1 cellular context compared by ENCODE assay signal in the genomic region with DNA sequence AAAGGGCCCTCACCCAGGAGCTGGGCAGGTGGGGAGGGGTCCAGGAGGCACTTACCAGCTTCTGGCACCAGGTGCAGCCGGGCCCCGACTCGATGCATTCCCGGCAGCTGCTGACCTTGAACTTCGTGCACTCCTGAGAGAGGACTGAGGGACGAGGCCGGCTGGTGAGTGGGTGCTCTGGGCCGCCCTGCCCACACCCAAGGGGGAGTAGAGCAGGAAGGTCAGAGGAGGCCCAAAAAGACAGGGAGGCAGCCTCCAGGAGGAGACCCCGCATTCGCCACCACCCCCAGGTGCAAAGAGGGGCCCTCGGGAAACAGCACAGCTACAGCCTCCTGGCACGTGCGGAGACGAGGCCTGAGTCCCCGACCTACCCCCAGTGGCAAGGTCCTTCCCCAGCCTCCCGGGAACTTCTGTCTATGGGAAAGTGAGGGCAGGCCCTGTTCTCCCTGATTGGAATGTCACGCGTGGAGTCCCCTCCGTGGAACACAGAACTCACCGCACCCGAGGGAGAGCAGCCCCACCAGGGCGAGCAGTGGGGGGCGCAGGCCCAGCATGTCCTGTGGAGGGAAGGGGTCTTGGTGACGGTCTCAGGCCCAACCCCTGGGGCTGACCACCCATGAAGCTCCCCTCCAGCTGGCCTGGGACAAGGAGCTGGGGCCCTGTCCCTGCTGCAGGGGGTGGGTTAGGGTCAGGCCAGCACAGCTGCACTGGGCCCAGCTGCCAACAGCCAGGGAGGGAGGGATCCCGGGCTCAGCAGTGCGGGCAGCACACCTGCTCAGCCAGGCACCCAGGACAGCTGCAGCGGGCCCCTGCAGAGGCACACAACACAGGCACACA.
TF ChIP-seq lines count a peak whose summit lies in the region.

No MANE protein-coding gene starts in this region.

TF ChIP-seq in HepG2, 621 proteins besides CTCF, POLR2A, EP300 and RAD21 (continues in another document):
- TF ChIP-seq, protein P1, sequence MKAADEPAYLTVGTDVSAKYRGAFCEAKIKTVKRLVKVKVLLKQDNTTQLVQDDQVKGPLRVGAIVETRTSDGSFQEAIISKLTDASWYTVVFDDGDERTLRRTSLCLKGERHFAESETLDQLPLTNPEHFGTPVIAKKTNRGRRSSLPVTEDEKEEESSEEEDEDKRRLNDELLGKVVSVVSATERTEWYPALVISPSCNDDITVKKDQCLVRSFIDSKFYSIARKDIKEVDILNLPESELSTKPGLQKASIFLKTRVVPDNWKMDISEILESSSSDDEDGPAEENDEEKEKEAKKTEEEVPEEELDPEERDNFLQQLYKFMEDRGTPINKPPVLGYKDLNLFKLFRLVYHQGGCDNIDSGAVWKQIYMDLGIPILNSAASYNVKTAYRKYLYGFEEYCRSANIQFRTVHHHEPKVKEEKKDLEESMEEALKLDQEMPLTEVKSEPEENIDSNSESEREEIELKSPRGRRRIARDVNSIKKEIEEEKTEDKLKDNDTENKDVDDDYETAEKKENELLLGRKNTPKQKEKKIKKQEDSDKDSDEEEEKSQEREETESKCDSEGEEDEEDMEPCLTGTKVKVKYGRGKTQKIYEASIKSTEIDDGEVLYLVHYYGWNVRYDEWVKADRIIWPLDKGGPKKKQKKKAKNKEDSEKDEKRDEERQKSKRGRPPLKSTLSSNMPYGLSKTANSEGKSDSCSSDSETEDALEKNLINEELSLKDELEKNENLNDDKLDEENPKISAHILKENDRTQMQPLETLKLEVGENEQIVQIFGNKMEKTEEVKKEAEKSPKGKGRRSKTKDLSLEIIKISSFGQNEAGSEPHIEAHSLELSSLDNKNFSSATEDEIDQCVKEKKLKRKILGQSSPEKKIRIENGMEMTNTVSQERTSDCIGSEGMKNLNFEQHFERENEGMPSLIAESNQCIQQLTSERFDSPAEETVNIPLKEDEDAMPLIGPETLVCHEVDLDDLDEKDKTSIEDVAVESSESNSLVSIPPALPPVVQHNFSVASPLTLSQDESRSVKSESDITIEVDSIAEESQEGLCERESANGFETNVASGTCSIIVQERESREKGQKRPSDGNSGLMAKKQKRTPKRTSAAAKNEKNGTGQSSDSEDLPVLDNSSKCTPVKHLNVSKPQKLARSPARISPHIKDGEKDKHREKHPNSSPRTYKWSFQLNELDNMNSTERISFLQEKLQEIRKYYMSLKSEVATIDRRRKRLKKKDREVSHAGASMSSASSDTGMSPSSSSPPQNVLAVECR (CRISPR knock-in tag; IDR thresholded peaks at IDR 0.05; ENCODE audit: borderline replicate concordance), result peak; percentile 41; the same call in 1 of the 2 replicates
- peak; percentile 66; the same call in 1 of the 2 replicates for TF ChIP-seq ZBTB7A (CRISPR knock-in tag; IDR thresholded peaks at IDR 0.05)
- peak; percentile 53; the same call in 1 of the 2 replicates for TF ChIP-seq MEIS2 (CRISPR knock-in tag; IDR thresholded peaks at IDR 0.05)
- TF ChIP-seq ZSCAN29 (CRISPR knock-in tag; conservative IDR thresholded peaks at IDR 0.05), result no peak
- TF ChIP-seq, protein P2, sequence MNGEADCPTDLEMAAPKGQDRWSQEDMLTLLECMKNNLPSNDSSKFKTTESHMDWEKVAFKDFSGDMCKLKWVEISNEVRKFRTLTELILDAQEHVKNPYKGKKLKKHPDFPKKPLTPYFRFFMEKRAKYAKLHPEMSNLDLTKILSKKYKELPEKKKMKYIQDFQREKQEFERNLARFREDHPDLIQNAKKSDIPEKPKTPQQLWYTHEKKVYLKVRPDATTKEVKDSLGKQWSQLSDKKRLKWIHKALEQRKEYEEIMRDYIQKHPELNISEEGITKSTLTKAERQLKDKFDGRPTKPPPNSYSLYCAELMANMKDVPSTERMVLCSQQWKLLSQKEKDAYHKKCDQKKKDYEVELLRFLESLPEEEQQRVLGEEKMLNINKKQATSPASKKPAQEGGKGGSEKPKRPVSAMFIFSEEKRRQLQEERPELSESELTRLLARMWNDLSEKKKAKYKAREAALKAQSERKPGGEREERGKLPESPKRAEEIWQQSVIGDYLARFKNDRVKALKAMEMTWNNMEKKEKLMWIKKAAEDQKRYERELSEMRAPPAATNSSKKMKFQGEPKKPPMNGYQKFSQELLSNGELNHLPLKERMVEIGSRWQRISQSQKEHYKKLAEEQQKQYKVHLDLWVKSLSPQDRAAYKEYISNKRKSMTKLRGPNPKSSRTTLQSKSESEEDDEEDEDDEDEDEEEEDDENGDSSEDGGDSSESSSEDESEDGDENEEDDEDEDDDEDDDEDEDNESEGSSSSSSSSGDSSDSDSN (CRISPR knock-in tag; IDR thresholded peaks at IDR 0.05), result peak; percentile 31; the same call in 1 of the 2 replicates
- TF ChIP-seq ZMYM3 (CRISPR knock-in tag; IDR thresholded peaks at IDR 0.05), result peak; percentile 29
- TF ChIP-seq ZNF274 (CRISPR knock-in tag; IDR thresholded peaks at IDR 0.05), result 0 out of 2 replicates have a peak, but pooled peaks have one; percentile 61
- peak; percentile 57 for TF ChIP-seq RXRB (CRISPR knock-in tag; IDR thresholded peaks at IDR 0.05; ENCODE audit: borderline replicate concordance)
- peak; percentile 92 for TF ChIP-seq RARA (CRISPR knock-in tag; IDR thresholded peaks at IDR 0.05)
- peak; percentile 43; the same call in 1 of the 2 replicates for TF ChIP-seq GABPB1 (CRISPR knock-in tag; IDR thresholded peaks at IDR 0.05)
- no peak for TF ChIP-seq SOX6 (IDR thresholded peaks at IDR 0.05)
- 0 out of 2 replicates have a peak, but pooled peaks have one; percentile 22 for TF ChIP-seq SOX6 (CRISPR knock-in tag; IDR thresholded peaks at IDR 0.05)
- TF ChIP-seq TBX2 (CRISPR knock-in tag; IDR thresholded peaks at IDR 0.05; ENCODE audit: borderline replicate concordance), result peak; percentile 53
- TF ChIP-seq, protein P3, sequence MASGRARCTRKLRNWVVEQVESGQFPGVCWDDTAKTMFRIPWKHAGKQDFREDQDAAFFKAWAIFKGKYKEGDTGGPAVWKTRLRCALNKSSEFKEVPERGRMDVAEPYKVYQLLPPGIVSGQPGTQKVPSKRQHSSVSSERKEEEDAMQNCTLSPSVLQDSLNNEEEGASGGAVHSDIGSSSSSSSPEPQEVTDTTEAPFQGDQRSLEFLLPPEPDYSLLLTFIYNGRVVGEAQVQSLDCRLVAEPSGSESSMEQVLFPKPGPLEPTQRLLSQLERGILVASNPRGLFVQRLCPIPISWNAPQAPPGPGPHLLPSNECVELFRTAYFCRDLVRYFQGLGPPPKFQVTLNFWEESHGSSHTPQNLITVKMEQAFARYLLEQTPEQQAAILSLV (CRISPR knock-in tag; IDR thresholded peaks at IDR 0.05; ENCODE audit: borderline replicate concordance), result 0 out of 2 replicates have a peak, but pooled peaks have one; percentile 15
- peak; percentile 41; the same call in 1 of the 2 replicates for TF ChIP-seq KDM2A (CRISPR knock-in tag; IDR thresholded peaks at IDR 0.05; ENCODE audit: borderline replicate concordance, low read depth)
- TF ChIP-seq SPEN (CRISPR knock-in tag; IDR thresholded peaks at IDR 0.05; ENCODE audit: low read depth), result peak; percentile 59; the same call in 1 of the 2 replicates
- TF ChIP-seq ZNF883 (CRISPR knock-in tag; IDR thresholded peaks at IDR 0.05; ENCODE audit: not compliant biosample characterization), result peak; percentile 42
- TF ChIP-seq, protein P4, sequence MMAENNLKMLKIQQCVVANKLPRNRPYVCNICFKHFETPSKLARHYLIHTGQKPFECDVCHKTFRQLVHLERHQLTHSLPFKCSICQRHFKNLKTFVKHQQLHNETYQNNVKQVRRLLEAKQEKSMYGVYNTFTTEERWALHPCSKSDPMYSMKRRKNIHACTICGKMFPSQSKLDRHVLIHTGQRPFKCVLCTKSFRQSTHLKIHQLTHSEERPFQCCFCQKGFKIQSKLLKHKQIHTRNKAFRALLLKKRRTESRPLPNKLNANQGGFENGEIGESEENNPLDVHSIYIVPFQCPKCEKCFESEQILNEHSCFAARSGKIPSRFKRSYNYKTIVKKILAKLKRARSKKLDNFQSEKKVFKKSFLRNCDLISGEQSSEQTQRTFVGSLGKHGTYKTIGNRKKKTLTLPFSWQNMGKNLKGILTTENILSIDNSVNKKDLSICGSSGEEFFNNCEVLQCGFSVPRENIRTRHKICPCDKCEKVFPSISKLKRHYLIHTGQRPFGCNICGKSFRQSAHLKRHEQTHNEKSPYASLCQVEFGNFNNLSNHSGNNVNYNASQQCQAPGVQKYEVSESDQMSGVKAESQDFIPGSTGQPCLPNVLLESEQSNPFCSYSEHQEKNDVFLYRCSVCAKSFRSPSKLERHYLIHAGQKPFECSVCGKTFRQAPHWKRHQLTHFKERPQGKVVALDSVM (CRISPR knock-in tag; IDR thresholded peaks at IDR 0.05), result peak; percentile 87
- no peak for TF ChIP-seq ZEB1 (IDR thresholded peaks at IDR 0.05; ENCODE audit: insufficient replicate concordance, low read depth)
- TF ChIP-seq GLI4 (CRISPR knock-in tag; IDR thresholded peaks at IDR 0.05; ENCODE audit: borderline replicate concordance), result peak; percentile 72; the same call in 1 of the 2 replicates
- TF ChIP-seq ESRRA (CRISPR knock-in tag; IDR thresholded peaks at IDR 0.05; ENCODE audit: low read depth), result peak; percentile 91
- TF ChIP-seq SKI (IDR thresholded peaks at IDR 0.05; ENCODE audit: partially characterized antibody), result peak; percentile 45
- TF ChIP-seq STAG1 (CRISPR knock-in tag; IDR thresholded peaks at IDR 0.05), result 0 out of 2 replicates have a peak, but pooled peaks have one; percentile 12
- peak; percentile 79 for TF ChIP-seq GATAD2A (CRISPR knock-in tag; IDR thresholded peaks at IDR 0.05)
- TF ChIP-seq, protein P5, sequence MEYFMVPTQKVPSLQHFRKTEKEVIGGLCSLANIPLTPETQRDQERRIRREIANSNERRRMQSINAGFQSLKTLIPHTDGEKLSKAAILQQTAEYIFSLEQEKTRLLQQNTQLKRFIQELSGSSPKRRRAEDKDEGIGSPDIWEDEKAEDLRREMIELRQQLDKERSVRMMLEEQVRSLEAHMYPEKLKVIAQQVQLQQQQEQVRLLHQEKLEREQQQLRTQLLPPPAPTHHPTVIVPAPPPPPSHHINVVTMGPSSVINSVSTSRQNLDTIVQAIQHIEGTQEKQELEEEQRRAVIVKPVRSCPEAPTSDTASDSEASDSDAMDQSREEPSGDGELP (IDR thresholded peaks at IDR 0.05; ENCODE audit: borderline replicate concordance, low read depth), result peak; percentile 53; the same call in 1 of the 2 replicates
- TF ChIP-seq SP4 (CRISPR knock-in tag; IDR thresholded peaks at IDR 0.05), result 0 out of 2 replicates have a peak, but pooled peaks have one; percentile 36
- TF ChIP-seq, protein P6, sequence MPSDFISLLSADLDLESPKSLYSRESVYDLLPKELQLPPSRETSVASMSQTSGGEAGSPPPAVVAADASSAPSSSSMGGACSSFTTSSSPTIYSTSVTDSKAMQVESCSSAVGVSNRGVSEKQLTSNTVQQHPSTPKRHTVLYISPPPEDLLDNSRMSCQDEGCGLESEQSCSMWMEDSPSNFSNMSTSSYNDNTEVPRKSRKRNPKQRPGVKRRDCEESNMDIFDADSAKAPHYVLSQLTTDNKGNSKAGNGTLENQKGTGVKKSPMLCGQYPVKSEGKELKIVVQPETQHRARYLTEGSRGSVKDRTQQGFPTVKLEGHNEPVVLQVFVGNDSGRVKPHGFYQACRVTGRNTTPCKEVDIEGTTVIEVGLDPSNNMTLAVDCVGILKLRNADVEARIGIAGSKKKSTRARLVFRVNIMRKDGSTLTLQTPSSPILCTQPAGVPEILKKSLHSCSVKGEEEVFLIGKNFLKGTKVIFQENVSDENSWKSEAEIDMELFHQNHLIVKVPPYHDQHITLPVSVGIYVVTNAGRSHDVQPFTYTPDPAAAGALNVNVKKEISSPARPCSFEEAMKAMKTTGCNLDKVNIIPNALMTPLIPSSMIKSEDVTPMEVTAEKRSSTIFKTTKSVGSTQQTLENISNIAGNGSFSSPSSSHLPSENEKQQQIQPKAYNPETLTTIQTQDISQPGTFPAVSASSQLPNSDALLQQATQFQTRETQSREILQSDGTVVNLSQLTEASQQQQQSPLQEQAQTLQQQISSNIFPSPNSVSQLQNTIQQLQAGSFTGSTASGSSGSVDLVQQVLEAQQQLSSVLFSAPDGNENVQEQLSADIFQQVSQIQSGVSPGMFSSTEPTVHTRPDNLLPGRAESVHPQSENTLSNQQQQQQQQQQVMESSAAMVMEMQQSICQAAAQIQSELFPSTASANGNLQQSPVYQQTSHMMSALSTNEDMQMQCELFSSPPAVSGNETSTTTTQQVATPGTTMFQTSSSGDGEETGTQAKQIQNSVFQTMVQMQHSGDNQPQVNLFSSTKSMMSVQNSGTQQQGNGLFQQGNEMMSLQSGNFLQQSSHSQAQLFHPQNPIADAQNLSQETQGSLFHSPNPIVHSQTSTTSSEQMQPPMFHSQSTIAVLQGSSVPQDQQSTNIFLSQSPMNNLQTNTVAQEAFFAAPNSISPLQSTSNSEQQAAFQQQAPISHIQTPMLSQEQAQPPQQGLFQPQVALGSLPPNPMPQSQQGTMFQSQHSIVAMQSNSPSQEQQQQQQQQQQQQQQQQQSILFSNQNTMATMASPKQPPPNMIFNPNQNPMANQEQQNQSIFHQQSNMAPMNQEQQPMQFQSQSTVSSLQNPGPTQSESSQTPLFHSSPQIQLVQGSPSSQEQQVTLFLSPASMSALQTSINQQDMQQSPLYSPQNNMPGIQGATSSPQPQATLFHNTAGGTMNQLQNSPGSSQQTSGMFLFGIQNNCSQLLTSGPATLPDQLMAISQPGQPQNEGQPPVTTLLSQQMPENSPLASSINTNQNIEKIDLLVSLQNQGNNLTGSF (CRISPR knock-in tag; IDR thresholded peaks at IDR 0.05), result 0 out of 2 replicates have a peak, but pooled peaks have one; percentile 37
- peak; percentile 47; the same call in 1 of the 2 replicates for TF ChIP-seq HDAC2 (CRISPR knock-in tag; IDR thresholded peaks at IDR 0.05)
- TF ChIP-seq ZNF614 (CRISPR knock-in tag; IDR thresholded peaks at IDR 0.05; ENCODE audit: borderline replicate concordance), result 0 out of 2 replicates have a peak, but pooled peaks have one; percentile 39
- peak; percentile 78; the same call in 1 of the 2 replicates for TF ChIP-seq NCOR1 (IDR thresholded peaks at IDR 0.05; ENCODE audit: borderline replicate concordance, low read length)
- TF ChIP-seq, protein P7, sequence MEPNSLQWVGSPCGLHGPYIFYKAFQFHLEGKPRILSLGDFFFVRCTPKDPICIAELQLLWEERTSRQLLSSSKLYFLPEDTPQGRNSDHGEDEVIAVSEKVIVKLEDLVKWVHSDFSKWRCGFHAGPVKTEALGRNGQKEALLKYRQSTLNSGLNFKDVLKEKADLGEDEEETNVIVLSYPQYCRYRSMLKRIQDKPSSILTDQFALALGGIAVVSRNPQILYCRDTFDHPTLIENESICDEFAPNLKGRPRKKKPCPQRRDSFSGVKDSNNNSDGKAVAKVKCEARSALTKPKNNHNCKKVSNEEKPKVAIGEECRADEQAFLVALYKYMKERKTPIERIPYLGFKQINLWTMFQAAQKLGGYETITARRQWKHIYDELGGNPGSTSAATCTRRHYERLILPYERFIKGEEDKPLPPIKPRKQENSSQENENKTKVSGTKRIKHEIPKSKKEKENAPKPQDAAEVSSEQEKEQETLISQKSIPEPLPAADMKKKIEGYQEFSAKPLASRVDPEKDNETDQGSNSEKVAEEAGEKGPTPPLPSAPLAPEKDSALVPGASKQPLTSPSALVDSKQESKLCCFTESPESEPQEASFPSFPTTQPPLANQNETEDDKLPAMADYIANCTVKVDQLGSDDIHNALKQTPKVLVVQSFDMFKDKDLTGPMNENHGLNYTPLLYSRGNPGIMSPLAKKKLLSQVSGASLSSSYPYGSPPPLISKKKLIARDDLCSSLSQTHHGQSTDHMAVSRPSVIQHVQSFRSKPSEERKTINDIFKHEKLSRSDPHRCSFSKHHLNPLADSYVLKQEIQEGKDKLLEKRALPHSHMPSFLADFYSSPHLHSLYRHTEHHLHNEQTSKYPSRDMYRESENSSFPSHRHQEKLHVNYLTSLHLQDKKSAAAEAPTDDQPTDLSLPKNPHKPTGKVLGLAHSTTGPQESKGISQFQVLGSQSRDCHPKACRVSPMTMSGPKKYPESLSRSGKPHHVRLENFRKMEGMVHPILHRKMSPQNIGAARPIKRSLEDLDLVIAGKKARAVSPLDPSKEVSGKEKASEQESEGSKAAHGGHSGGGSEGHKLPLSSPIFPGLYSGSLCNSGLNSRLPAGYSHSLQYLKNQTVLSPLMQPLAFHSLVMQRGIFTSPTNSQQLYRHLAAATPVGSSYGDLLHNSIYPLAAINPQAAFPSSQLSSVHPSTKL (CRISPR knock-in tag; IDR thresholded peaks at IDR 0.05), result peak; percentile 70
- TF ChIP-seq SALL2 (CRISPR knock-in tag; IDR thresholded peaks at IDR 0.05), result 0 out of 2 replicates have a peak, but pooled peaks have one; percentile 54
- no peak for TF ChIP-seq PHB2 (IDR thresholded peaks at IDR 0.05; ENCODE audit: partially characterized antibody)
